In the genomic region with DNA sequence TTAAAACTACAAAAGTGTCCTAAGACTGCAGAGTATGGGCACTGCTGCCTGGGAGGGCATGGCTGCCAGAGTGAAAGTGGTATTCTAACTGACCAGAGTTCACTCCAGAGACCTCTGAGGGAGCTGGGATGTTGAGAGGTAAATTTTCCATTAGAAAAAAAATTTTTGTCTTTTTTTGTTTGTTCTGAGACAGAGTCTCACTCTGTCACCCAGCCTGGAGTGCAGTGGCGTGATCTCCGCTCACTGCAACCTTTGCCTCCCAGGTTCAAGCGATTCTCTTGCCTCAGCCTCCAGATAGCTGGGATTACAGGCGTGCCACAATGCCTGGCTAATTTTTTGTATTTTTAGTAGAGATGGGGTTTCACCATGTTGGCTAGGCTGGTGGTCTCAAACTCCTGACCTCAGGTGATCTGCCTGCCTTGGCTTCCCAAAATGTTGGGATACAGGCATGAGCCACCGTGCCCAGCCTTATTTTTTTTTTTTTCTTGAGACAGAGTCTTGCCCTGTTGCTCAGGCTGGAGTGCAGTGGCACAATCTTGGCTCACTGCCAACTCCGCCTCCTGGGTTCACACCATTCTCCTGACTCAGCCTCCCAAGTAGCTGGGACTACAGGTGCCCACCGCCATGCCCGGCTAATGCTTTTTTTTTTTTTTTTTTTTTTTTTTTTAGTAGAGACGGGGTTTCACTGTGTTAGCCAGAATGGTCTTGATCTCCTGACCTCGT, we compare ENCODE assay signal across 8 cellular contexts. TPM values are rescaled to one million over a fixed set of nuclear protein-coding genes. Genes with fewer than 3 reads are reported as not detected.
DNase-seq lines count a peak whose midpoint lies in the region; ATAC-seq, FAIRE-seq and TF ChIP-seq lines count a peak whose summit lies in the region.
"Not testable (repeated sequence)": the region's sequence is repeated elsewhere in the genome, so short reads cannot be mapped to it uniquely, and the experiment has no call there.

No MANE protein-coding gene starts in this region.

- 67% methylated on average over 3 of the region's 10 CpGs for WGBS in K562 (ENCODE audit: insufficient coverage, low coverage, missing lambda C conversion rate)
- WGBS in liver = 63% methylated on average over 10 of the region's 10 CpGs
- 75% methylated on average over 8 to 10 of the region's 10 CpGs for WGBS in aorta, 2 donors

- H2AFZ ChIP-seq in K562 (ENCODE audit: low read depth, low read length); osteoblast (ENCODE audit: low read length): not testable (repeated sequence)

- H3K79me2 ChIP-seq in K562 (ENCODE audit: control insufficient read depth, insufficient read depth, low read length) = not testable (repeated sequence)
- peaks cover 13% of the 10 kb centered on the region for H3K79me2 ChIP-seq in osteoblast (ENCODE audit: insufficient read depth, low read length)

- DNase-seq in BE2C = peak; percentile 24
- not testable (repeated sequence) for DNase-seq in RWPE1 (ENCODE audit: low spot score); K562 (ENCODE audit: extremely low read depth in 1 of 4, low spot score in 3 of 4)
- peak; percentile 69 for DNase-seq in kidney
- DNase-seq in osteoblast (ENCODE audit: insufficient read length, low spot score, missing footprints) = peak; percentile 14
- peak; percentile 48 to 78 for DNase-seq in aorta

- H3K9me1 ChIP-seq in K562 (ENCODE audit: control insufficient read depth, insufficient read depth, low read length) = not testable (repeated sequence)

- not testable (repeated sequence) for H3K36me3 ChIP-seq in BE2C; K562 (ENCODE audit: control insufficient read depth, insufficient read depth, low read length); kidney (ENCODE audit: control insufficient read depth in 1 of 2, insufficient read depth in 2 of 2, low read length in 2 of 2); liver (ENCODE audit: control insufficient read depth in 4 of 4, insufficient read depth in 3 of 4, low read depth in 1 of 4, low read length in 3 of 4); osteoblast (ENCODE audit: insufficient read depth, low read length); aorta (ENCODE audit: control insufficient read depth in 1 of 2, insufficient read depth in 2 of 2, low read length in 1 of 2)

- intact Hi-C loops in K562 (cut with micrococcal nuclease); kidney (cut with DNase I); aorta (cut with DNase I): not testable (repeated sequence)

- H3K9me3 ChIP-seq in BE2C; K562 (replicated peaks; ENCODE audit: control insufficient read depth, insufficient read depth, low read depth, low read length); kidney (ENCODE audit: control insufficient read depth in 1 of 2, low read length in 2 of 2); liver (ENCODE audit: control insufficient read depth in 4 of 4, low read length in 3 of 4); osteoblast (ENCODE audit: low read depth, low read length); aorta (ENCODE audit: control insufficient read depth, low read length): not testable (repeated sequence)

- not testable (repeated sequence) for TF ChIP-seq POLR2A in K562 (conservative IDR thresholded peaks at IDR 0.05)

- peak overlapping the region; percentile 31 for H3K27ac ChIP-seq in RWPE1
- not testable (repeated sequence) for H3K27ac ChIP-seq in K562 (ENCODE audit: extremely low read depth, low read depth, low read length); kidney (ENCODE audit: low read depth in 2 of 2, low read length in 2 of 2); osteoblast (ENCODE audit: low read depth, low read length); aorta (ENCODE audit: low read depth in 1 of 2, low read length in 2 of 2)
- H3K27ac ChIP-seq in liver (ENCODE audit: low read depth in 1 of 2, low read length in 2 of 2) = peak overlapping the region in 1 of 2 donors; percentile 28

- H3K27me3 ChIP-seq in BE2C; K562 (ENCODE audit: control insufficient read depth in 2 of 2, insufficient read depth in 2 of 2, low read length in 2 of 2); liver (ENCODE audit: control insufficient read depth in 4 of 4, insufficient read depth in 4 of 4, low read length in 3 of 4); osteoblast (ENCODE audit: insufficient read depth, low read length); aorta (ENCODE audit: control insufficient read depth in 1 of 2, insufficient read depth in 2 of 2, low read length in 1 of 2): not testable (repeated sequence)

- BruUV-seq in K562 (replicated peaks; lab: Mats Ljungman, UMichigan) = not testable (repeated sequence)

- H4K20me1 ChIP-seq in K562 (replicated peaks; ENCODE audit: control insufficient read depth, insufficient read depth, low read length) = not testable (repeated sequence)
- H4K20me1 ChIP-seq in osteoblast (ENCODE audit: insufficient read depth, low read length) = peaks cover 13% of the 10 kb centered on the region

- in situ Hi-C loops in K562 (cut with MboI) = not testable (repeated sequence)

- not testable (repeated sequence) for H3K4me1 ChIP-seq in BE2C; kidney (ENCODE audit: control insufficient read depth in 1 of 2, insufficient read depth in 1 of 2, low read depth in 1 of 2, low read length in 2 of 2); liver (ENCODE audit: control insufficient read depth in 4 of 4, insufficient read depth in 4 of 4, low read length in 3 of 4); aorta (ENCODE audit: control insufficient read depth in 1 of 2, insufficient read depth in 2 of 2, low read length in 2 of 2)
- H3K4me1 ChIP-seq in K562 (replicated peaks in 1 of 2; ENCODE audit: control insufficient read depth in 2 of 2, insufficient read depth in 2 of 2, low read length in 2 of 2) = peaks cover 20 to 53% of the 10 kb centered on the region in 2 experiments; a peak in 4 of 5 replicates
- peaks cover 11% of the 10 kb centered on the region for H3K4me1 ChIP-seq in osteoblast (ENCODE audit: insufficient read depth, low read length)

- TF ChIP-seq RAD21 in Ishikawa (IDR thresholded peaks at IDR 0.05; ENCODE audit: low read depth); K562 (CRISPR knock-in tag; conservative IDR thresholded peaks at IDR 0.05 in 1 of 2, IDR thresholded peaks at IDR 0.05 in 1 of 2); liver (IDR thresholded peaks at IDR 0.05): not testable (repeated sequence)

- ATAC-seq in K562; aorta (ENCODE audit: low FRiP score): not testable (repeated sequence)

- H3K4me2 ChIP-seq in K562 (ENCODE audit: insufficient read depth, low read length); osteoblast (ENCODE audit: insufficient read depth, low read length): not testable (repeated sequence)

- TF ChIP-seq CTCF in BE2C (IDR thresholded peaks at IDR 0.05; ENCODE audit: low read depth, low read length); RWPE1 (conservative IDR thresholded peaks at IDR 0.05; ENCODE audit: low read depth); K562 (IDR thresholded peaks at IDR 0.05 in 2 of 3, conservative IDR thresholded peaks at IDR 0.05 in 1 of 3; ENCODE audit: insufficient read depth in 2 of 3, low read depth in 1 of 3, low read length in 3 of 3); kidney (IDR thresholded peaks at IDR 0.05; ENCODE audit: borderline replicate concordance, extremely low read depth, insufficient read depth); liver (IDR thresholded peaks at IDR 0.05; ENCODE audit: low read depth, low read length, missing input control); osteoblast (IDR thresholded peaks at IDR 0.05; ENCODE audit: extremely low read depth, low read depth, low read length): not testable (repeated sequence)

- not testable (repeated sequence) for H3K4me3 ChIP-seq in BE2C (ENCODE audit: low read depth, low read length); K562; kidney (ENCODE audit: low read length in 2 of 2); liver (ENCODE audit: low read depth in 1 of 3, low read length in 3 of 3); osteoblast (ENCODE audit: insufficient read depth, low read length); aorta (ENCODE audit: low read length in 2 of 2)

- not testable (repeated sequence) for H3K9ac ChIP-seq in K562 (ENCODE audit: insufficient read depth in 1 of 2, low read depth in 2 of 2, low read length in 2 of 2); kidney (ENCODE audit: low read length in 2 of 2); liver (ENCODE audit: low read depth in 1 of 2, low read length in 2 of 2)

- not testable (repeated sequence) for TF ChIP-seq EP300 in Ishikawa (IDR thresholded peaks at IDR 0.05; ENCODE audit: borderline replicate concordance); K562 (IDR thresholded peaks at IDR 0.05; ENCODE audit: low read length)

- POLR2A ChIA-PET in RWPE1 (lab: Yijun Ruan, JAX; ENCODE audit: low non-redundant PET) = not testable (repeated sequence)
- POLR2A ChIA-PET in K562 (lab: Yijun Ruan, JAX) = interaction anchor here (0.7 kb wide), 1 partner anchor 186 kb away, joined by 3 read pairs; no protein-coding TSS in a partner anchor

- FAIRE-seq in K562 (lab: Jason Lieb, UNC); kidney (lab: Jason Lieb, UNC): not testable (repeated sequence)

- CTCF ChIA-PET in RWPE1 (lab: Yijun Ruan, JAX) = interaction anchor here (0.7 to 1.0 kb wide), 2 partner anchors 31 to 47 kb away, joined by 3 to 4 read pairs; no protein-coding TSS in a partner anchor
- CTCF ChIA-PET in K562 (lab: Yijun Ruan, JAX; ENCODE audit: low intra/inter-chr PET ratio) = not testable (repeated sequence)

RNA-seq across cellular contexts. Expression of gene DENND6B, which starts 4.3 kb away (rescaled TPM):
- 7.1 TPM for polyA plus RNA-seq in BE2C (2012; ENCODE audit: insufficient read depth, insufficient read length, low read depth)
- 6.5 and 21.7 TPM in 2 replicates for total RNA-seq in K562 (2011; cell fraction: chromatin; rRNA removed; ENCODE audit: low replicate concordance)
- total RNA-seq in K562 (2011; cell fraction: nucleolus; rRNA removed) = 12.5 and 13.4 TPM in 2 replicates
- 8.5 and 9.8 TPM in 2 replicates for total RNA-seq in K562 (2011; cell fraction: nucleoplasm; rRNA removed)
- 1.5 and 2.3 TPM in 2 replicates for total RNA-seq in K562 (2014; rRNA removed)
- 0.26 and 0.29 TPM in 2 replicates for total RNA-seq in K562 (2014; rRNA removed; fragmentation: Illumina TruSeq; extraction: Trizol)
- 0.83 TPM in 2 replicates for total RNA-seq in K562 (2015; rRNA removed; fragmentation: Illumina TruSeq; extraction: Trizol)
- 3.1 and 3.2 TPM in 2 replicates for total RNA-seq in K562 (2021)
- 2.0 and 3.4 TPM in 2 replicates for polyA plus RNA-seq in K562 (2011; rRNA removed)
- polyA plus RNA-seq in K562 (2011; cell fraction: cytosol; rRNA removed) = 2.9 and 5.9 TPM in 2 replicates
- polyA plus RNA-seq in K562 (2011; cell fraction: nucleus; rRNA removed) = 18.3 and 38.3 TPM in 2 replicates
- 2.7 and 5.8 TPM in 2 replicates for polyA plus RNA-seq in K562 (2012)
- polyA plus RNA-seq in K562 (2014; fragmentation: Illumina TruSeq; extraction: Trizol) = 1.7 and 2.0 TPM in 2 replicates
- under 1 TPM; 0.07 to 0.31 TPM for polyA plus RNA-seq in K562 (2014; fragmentation: Nextera tagmentation; extraction: Ambion mirVana)
- 3.1 and 3.7 TPM in 2 replicates for polyA plus RNA-seq in K562 (2014; rRNA removed)
- polyA minus RNA-seq in K562 (2011; rRNA and poly(A)+ RNA removed) = 0.48 and 0.84 TPM in 2 replicates
- polyA minus RNA-seq in K562 (2011; cell fraction: cytosol; rRNA and poly(A)+ RNA removed) = 1.8 and 3.2 TPM in 2 replicates
- polyA minus RNA-seq in K562 (2011; cell fraction: nucleus; rRNA and poly(A)+ RNA removed) = 2.6 and 3.8 TPM in 2 replicates
- total RNA-seq in kidney = 16.7 TPM
- polyA plus RNA-seq in kidney (ENCODE audit: insufficient read depth, low read depth, low replicate concordance) = 14.5 TPM
- total RNA-seq in liver = 1 to 10 TPM; 1.1 to 1.2 TPM
- polyA plus RNA-seq in liver = 1 to 10 TPM in 1 of 2 donors, under 1 TPM in 1; 0.86 to 1.0 TPM
- total RNA-seq in osteoblast = 5.9 and 6.5 TPM in 2 replicates
- 1 to 10 TPM; 2.3 to 7.0 TPM for total RNA-seq in aorta
- polyA plus RNA-seq in aorta = 1 to 10 TPM in 1 of 2 donors, under 1 TPM in 1; 0.25 to 7.5 TPM

RNA-seq across cellular contexts. Expression of gene PLXNB2, which starts 15.1 kb away (rescaled TPM):
- polyA plus RNA-seq in BE2C (2012; ENCODE audit: insufficient read depth, insufficient read length, low read depth) = 287 TPM
- total RNA-seq in K562 (2011; cell fraction: chromatin; rRNA removed; ENCODE audit: low replicate concordance) = 72.8 and 193 TPM in 2 replicates
- total RNA-seq in K562 (2011; cell fraction: nucleolus; rRNA removed) = 120 and 131 TPM in 2 replicates
- total RNA-seq in K562 (2011; cell fraction: nucleoplasm; rRNA removed) = 71.3 and 73.4 TPM in 2 replicates
- total RNA-seq in K562 (2014; rRNA removed) (16.9 and 22.7 TPM in 2 replicates), K562 (2014; rRNA removed; fragmentation: Illumina TruSeq; extraction: Trizol) (3.2 and 4.8 TPM in 2 replicates), K562 (2015; rRNA removed; fragmentation: Illumina TruSeq; extraction: Trizol) (9.9 and 11.3 TPM in 2 replicates), K562 (2021) (45.1 and 48.0 TPM in 2 replicates), kidney (383 TPM), liver (10 to 100 TPM; 28.8 to 95.7 TPM), osteoblast (166 and 209 TPM in 2 replicates), aorta (100 to 1,000 TPM; 139 to 210 TPM)
- polyA plus RNA-seq in K562 (2011; rRNA removed) (17.4 and 26.1 TPM in 2 replicates), K562 (2014; fragmentation: Illumina TruSeq; extraction: Trizol) (13.6 and 22.0 TPM in 2 replicates), K562 (2014; fragmentation: Nextera tagmentation; extraction: Ambion mirVana) (under 1 TPM; 0.15 to 0.81 TPM), K562 (2014; rRNA removed) (20.7 and 24.6 TPM in 2 replicates), kidney (ENCODE audit: insufficient read depth, low read depth, low replicate concordance) (128 TPM), liver (10 to 100 TPM; 60.1 to 87.8 TPM), aorta (100 to 1,000 TPM in 1 of 2 donors, 10 to 100 TPM in 1; 46.0 to 214 TPM)
- 21.9 and 41.4 TPM in 2 replicates for polyA plus RNA-seq in K562 (2011; cell fraction: cytosol; rRNA removed)
- polyA plus RNA-seq in K562 (2011; cell fraction: nucleus; rRNA removed) = 101 and 150 TPM in 2 replicates
- 30.4 and 43.6 TPM in 2 replicates for polyA plus RNA-seq in K562 (2012)
- 14.1 and 21.8 TPM in 2 replicates for polyA minus RNA-seq in K562 (2011; rRNA and poly(A)+ RNA removed)
- 37.2 and 59.9 TPM in 2 replicates for polyA minus RNA-seq in K562 (2011; cell fraction: cytosol; rRNA and poly(A)+ RNA removed)
- polyA minus RNA-seq in K562 (2011; cell fraction: nucleus; rRNA and poly(A)+ RNA removed) = 30.4 and 32.4 TPM in 2 replicates

RNA-seq across cellular contexts. Expression of gene PPP6R2, which starts 20.6 kb away (rescaled TPM):
- polyA plus RNA-seq in BE2C (2012; ENCODE audit: insufficient read depth, insufficient read length, low read depth) = 39.8 TPM
- 97.0 and 226 TPM in 2 replicates for total RNA-seq in K562 (2011; cell fraction: chromatin; rRNA removed; ENCODE audit: low replicate concordance)
- 102 and 113 TPM in 2 replicates for total RNA-seq in K562 (2011; cell fraction: nucleolus; rRNA removed)
- 69.3 and 79.1 TPM in 2 replicates for total RNA-seq in K562 (2011; cell fraction: nucleoplasm; rRNA removed)
- total RNA-seq in K562 (2014; rRNA removed) = 33.6 and 45.2 TPM in 2 replicates
- total RNA-seq in K562 (2014; rRNA removed; fragmentation: Illumina TruSeq; extraction: Trizol) = 7.7 and 9.2 TPM in 2 replicates
- total RNA-seq in K562 (2015; rRNA removed; fragmentation: Illumina TruSeq; extraction: Trizol) = 21.4 and 22.1 TPM in 2 replicates
- total RNA-seq in K562 (2021) = 35.8 and 39.8 TPM in 2 replicates
- polyA plus RNA-seq in K562 (2011; rRNA removed) = 24.1 and 33.0 TPM in 2 replicates
- 30.1 and 36.3 TPM in 2 replicates for polyA plus RNA-seq in K562 (2011; cell fraction: cytosol; rRNA removed)
- polyA plus RNA-seq in K562 (2011; cell fraction: nucleus; rRNA removed) = 112 and 152 TPM in 2 replicates
- polyA plus RNA-seq in K562 (2012) = 27.4 and 43.9 TPM in 2 replicates
- 17.9 and 28.4 TPM in 2 replicates for polyA plus RNA-seq in K562 (2014; fragmentation: Illumina TruSeq; extraction: Trizol)
- under 1 TPM; 0.32 to 0.74 TPM for polyA plus RNA-seq in K562 (2014; fragmentation: Nextera tagmentation; extraction: Ambion mirVana)
- polyA plus RNA-seq in K562 (2014; rRNA removed) = 37.5 and 39.3 TPM in 2 replicates
- polyA minus RNA-seq in K562 (2011; rRNA and poly(A)+ RNA removed) = 17.5 and 21.0 TPM in 2 replicates
- 15.7 and 22.8 TPM in 2 replicates for polyA minus RNA-seq in K562 (2011; cell fraction: cytosol; rRNA and poly(A)+ RNA removed)
- polyA minus RNA-seq in K562 (2011; cell fraction: nucleus; rRNA and poly(A)+ RNA removed) = 27.3 and 36.0 TPM in 2 replicates
- total RNA-seq in kidney = 53.8 TPM
- 39.4 TPM for polyA plus RNA-seq in kidney (ENCODE audit: insufficient read depth, low read depth, low replicate concordance)
- 100 to 1,000 TPM in 1 of 2 donors, 10 to 100 TPM in 1; 51.7 to 117 TPM for total RNA-seq in liver
- 10 to 100 TPM; 28.8 to 42.6 TPM for polyA plus RNA-seq in liver
- total RNA-seq in osteoblast = 51.0 and 61.2 TPM in 2 replicates
- 10 to 100 TPM; 45.2 to 46.7 TPM for total RNA-seq in aorta
- polyA plus RNA-seq in aorta = 10 to 100 TPM; 14.1 to 62.5 TPM

RNA-seq across cellular contexts. Expression of gene MAPK11, which starts 52.4 kb away (rescaled TPM):
- 38.3 TPM for polyA plus RNA-seq in BE2C (2012; ENCODE audit: insufficient read depth, insufficient read length, low read depth)
- 6.0 and 15.3 TPM in 2 replicates for total RNA-seq in K562 (2011; cell fraction: chromatin; rRNA removed; ENCODE audit: low replicate concordance)
- 11.8 and 12.5 TPM in 2 replicates for total RNA-seq in K562 (2011; cell fraction: nucleolus; rRNA removed)
- total RNA-seq in K562 (2011; cell fraction: nucleoplasm; rRNA removed) = 6.0 and 6.7 TPM in 2 replicates
- 9.6 and 9.8 TPM in 2 replicates for total RNA-seq in K562 (2014; rRNA removed)
- total RNA-seq in K562 (2014; rRNA removed; fragmentation: Illumina TruSeq; extraction: Trizol) = 1.9 and 2.5 TPM in 2 replicates
- 5.3 and 5.8 TPM in 2 replicates for total RNA-seq in K562 (2015; rRNA removed; fragmentation: Illumina TruSeq; extraction: Trizol)
- total RNA-seq in K562 (2021) = 12.8 and 14.6 TPM in 2 replicates
- 5.1 and 7.0 TPM in 2 replicates for polyA plus RNA-seq in K562 (2011; rRNA removed)
- polyA plus RNA-seq in K562 (2011; cell fraction: cytosol; rRNA removed) = 5.6 and 12.8 TPM in 2 replicates
- polyA plus RNA-seq in K562 (2011; cell fraction: nucleus; rRNA removed) = 39.5 and 60.0 TPM in 2 replicates
- 9.9 and 19.7 TPM in 2 replicates for polyA plus RNA-seq in K562 (2012)
- polyA plus RNA-seq in K562 (2014; fragmentation: Illumina TruSeq; extraction: Trizol) = 5.7 and 7.0 TPM in 2 replicates
- polyA plus RNA-seq in K562 (2014; fragmentation: Nextera tagmentation; extraction: Ambion mirVana) = under 1 TPM; 0.06 to 0.10 TPM
- 10.6 and 11.5 TPM in 2 replicates for polyA plus RNA-seq in K562 (2014; rRNA removed)
- polyA minus RNA-seq in K562 (2011; rRNA and poly(A)+ RNA removed) = 1.4 and 3.6 TPM in 2 replicates
- 5.2 and 6.5 TPM in 2 replicates for polyA minus RNA-seq in K562 (2011; cell fraction: cytosol; rRNA and poly(A)+ RNA removed)
- polyA minus RNA-seq in K562 (2011; cell fraction: nucleus; rRNA and poly(A)+ RNA removed) = 6.1 and 6.3 TPM in 2 replicates
- total RNA-seq in kidney = 18.3 TPM
- polyA plus RNA-seq in kidney (ENCODE audit: insufficient read depth, low read depth, low replicate concordance) = 11.4 TPM
- total RNA-seq in liver = 1 to 10 TPM in 1 of 2 donors, under 1 TPM in 1; 0.65 to 1.2 TPM
- 1 to 10 TPM in 1 of 2 donors, under 1 TPM in 1; 0.83 to 2.0 TPM for polyA plus RNA-seq in liver
- total RNA-seq in osteoblast = 2.9 and 6.2 TPM in 2 replicates
- 10 to 100 TPM; 10.7 to 23.2 TPM for total RNA-seq in aorta
- 10 to 100 TPM in 1 of 2 donors, under 1 TPM in 1; 0.13 to 14.9 TPM for polyA plus RNA-seq in aorta
